In genomic region chr12:68884251-68884650, GRCh38 we compare ENCODE assay signal across 33 cellular contexts. TPM values are rescaled to one million over a fixed set of nuclear protein-coding genes. Genes with fewer than 3 reads are reported as not detected.
"Had no signal": no experiment of that assay in that cellular context is flagged by ENCODE, and none has a peak within 500 bp of the region (broad histone marks: within the 10 kb centered on the region; RNA-seq: fewer than 3 reads in every experiment).

No MANE protein-coding gene starts in this region.

- H3K4me3 ChIP-seq: body of pancreas, cardiac muscle cell, coronary artery, dorsolateral prefrontal cortex, right atrium auricular region, stomach, thyroid gland had no signal

- H3K9ac ChIP-seq: parathyroid adenoma had no signal

- FAIRE-seq: keratinocyte had no signal

- H3K9me3 Mint-ChIP-seq: stimulated activated naive B cell treated with anti-CD40 and anti-IgM and Interleukin-4, amounts not matched to agents 10 μg/mL and 1 μg/mL and 100 μg/mL, for 72 hours had no signal

- H3K27me3 Mint-ChIP-seq: activated B cell treated with CpG ODN at 0.5 μM for 24 hours; stimulated activated naive B cell treated with anti-CD40 and anti-IgM and Interleukin-4, amounts not matched to agents 10 μg/mL and 1 μg/mL and 100 μg/mL, for 72 hours; T-helper 17 cell had no signal

- H2AFZ ChIP-seq: parathyroid adenoma had no signal

- H3K4me1 Mint-ChIP-seq: naive thymus-derived CD8-positive, alpha-beta T cell; neural crest cell; T-helper 17 cell had no signal

- H3K36me3 ChIP-seq: cardiac muscle cell, right atrium auricular region, thyroid gland had no signal

- H3K4me3 Mint-ChIP-seq: activated B cell treated with CpG ODN at 0.5 μM for 24 hours; activated CD8-positive, alpha-beta memory T cell treated with anti-CD3 and anti-CD28 coated beads, Interleukin-2, amount 10 ng/mL, durations not matched to agents 7 days and 5 days; activated CD8-positive, alpha-beta T cell treated with anti-CD3 and anti-CD28 coated beads for 36 hours; activated naive CD8-positive, alpha-beta T cell; naive thymus-derived CD8-positive, alpha-beta T cell; neural crest cell; stimulated activated naive B cell treated with anti-CD40 and anti-IgM and Interleukin-4, amounts not matched to agents 10 μg/mL and 1 μg/mL and 100 μg/mL, for 72 hours; T-helper 17 cell had no signal

- H3K27ac ChIP-seq: body of pancreas, cardiac muscle cell, coronary artery, dorsolateral prefrontal cortex, parathyroid adenoma, right atrium auricular region, stomach, thyroid gland had no signal

- H3K4me1 ChIP-seq: parathyroid adenoma, right atrium auricular region, stomach had no signal

- DNase-seq: activated B cell treated with CpG ODN at 0.5 μM for 24 hours; activated CD4-positive, alpha-beta T cell treated with anti-CD3 and anti-CD28 coated beads, Interleukin-2, amount 50 U/mL, for 1 hour; activated CD8-positive, alpha-beta memory T cell treated with anti-CD3 and anti-CD28 coated beads, Interleukin-2, amount 10 ng/mL, durations not matched to agents 7 days and 5 days; activated CD8-positive, alpha-beta T cell treated with anti-CD3 and anti-CD28 coated beads for 36 hours; activated effector memory CD4-positive, alpha-beta T cell treated with Interleukin-2 at 50 U/mL for 16 hours; activated naive CD4-positive, alpha-beta T cell treated with Interleukin-2 at 50 U/mL for 16 hours; aorta; body of pancreas; cerebellar nuclear complex; dorsolateral prefrontal cortex; effector memory CD4-positive, alpha-beta T cell; foreskin fibroblast; head of caudate nucleus; hippocampal formation; left cardiac atrium; mammary epithelial cell; midbrain; naive thymus-derived CD8-positive, alpha-beta T cell; nucleus accumbens; stimulated activated CD4-positive, alpha-beta T cell treated with anti-CD3 and anti-CD28 coated beads, Interleukin-15, amount 100 ng/mL, for 24 hours; stimulated activated CD4-positive, alpha-beta T cell treated with anti-CD3 and anti-CD28 coated beads, Interleukin-2, amount 100 ng/mL, for 24 hours; stimulated activated naive B cell treated with anti-CD40 and anti-IgM and Interleukin-4, amounts not matched to agents 10 μg/mL and 1 μg/mL and 100 μg/mL, for 72 hours; stomach; T-helper 17 cell; T1000; thyroid gland had no signal

- H3K9me3 ChIP-seq: body of pancreas, stomach, thyroid gland had no signal

- H3K27ac Mint-ChIP-seq: activated B cell treated with CpG ODN at 0.5 μM for 24 hours; activated CD8-positive, alpha-beta memory T cell treated with anti-CD3 and anti-CD28 coated beads, Interleukin-2, amount 10 ng/mL, durations not matched to agents 7 days and 5 days; activated CD8-positive, alpha-beta T cell treated with anti-CD3 and anti-CD28 coated beads for 36 hours; activated naive CD8-positive, alpha-beta T cell; naive thymus-derived CD8-positive, alpha-beta T cell; stimulated activated naive B cell treated with anti-CD40 and anti-IgM and Interleukin-4, amounts not matched to agents 10 μg/mL and 1 μg/mL and 100 μg/mL, for 72 hours; T-helper 17 cell had no signal

- ATAC-seq: activated CD8-positive, alpha-beta memory T cell treated with anti-CD3 and anti-CD28 coated beads, Interleukin-2, amount 10 ng/mL, durations not matched to agents 7 days and 5 days; activated CD8-positive, alpha-beta T cell treated with anti-CD3 and anti-CD28 coated beads for 36 hours; body of pancreas; left cardiac atrium; naive thymus-derived CD8-positive, alpha-beta T cell; stimulated activated naive B cell treated with anti-CD40 and anti-IgM and Interleukin-4, amounts not matched to agents 10 μg/mL and 1 μg/mL and 100 μg/mL, for 72 hours; T-helper 17 cell had no signal

- H3K79me2 ChIP-seq: parathyroid adenoma had no signal

- H3K36me3 Mint-ChIP-seq: naive thymus-derived CD8-positive, alpha-beta T cell had no signal

- H3K27me3 ChIP-seq: body of pancreas, cardiac muscle cell, dorsolateral prefrontal cortex, right atrium auricular region, stomach, thyroid gland had no signal

RNA-seq across cellular contexts. Expression of gene CPM, which starts 48.7 kb away (rescaled TPM):
- total RNA-seq: neural crest cell had no signal
